Comparison of ENCODE assay signal across 20 cellular contexts in genomic region chr4:6009452-6009851, GRCh38. TPM values are rescaled to one million over a fixed set of nuclear protein-coding genes. Genes with fewer than 3 reads are reported as not detected.
"Had no signal": no experiment of that assay in that cellular context is flagged by ENCODE, and none has a peak within 500 bp of the region (broad histone marks: within the 10 kb centered on the region; RNA-seq: fewer than 3 reads in every experiment).

No MANE protein-coding gene starts in this region.

- H3K9me3 Mint-ChIP-seq: nephron; stimulated activated naive B cell treated with anti-CD40 and anti-IgM and Interleukin-4, amounts not matched to agents 10 μg/mL and 1 μg/mL and 100 μg/mL, for 72 hours; type B pancreatic cell had no signal

- H3K36me3 ChIP-seq: colonic mucosa, left ventricle myocardium inferior, lower lobe of right lung, stomach, thyroid gland had no signal

- H3K4me2 ChIP-seq: hepatocyte had no signal

- H3K4me3 ChIP-seq: colonic mucosa, hepatocyte, left ventricle myocardium inferior, lower lobe of right lung, skin epidermis, stomach, thyroid gland had no signal

- H3K4me1 Mint-ChIP-seq: nephron had no signal

- H3K27ac Mint-ChIP-seq: memory B cell; nephron; stimulated activated naive B cell treated with anti-CD40 and anti-IgM and Interleukin-4, amounts not matched to agents 10 μg/mL and 1 μg/mL and 100 μg/mL, for 72 hours; type B pancreatic cell had no signal

- ATAC-seq: left cardiac atrium; lower lobe of right lung; sciatic nerve; stimulated activated naive B cell treated with anti-CD40 and anti-IgM and Interleukin-4, amounts not matched to agents 10 μg/mL and 1 μg/mL and 100 μg/mL, for 72 hours had no signal

- H3K9me3 ChIP-seq: colonic mucosa, left ventricle myocardium inferior, lower lobe of right lung, stomach, thyroid gland had no signal

- H3K36me3 Mint-ChIP-seq: memory B cell; stimulated activated naive B cell treated with anti-CD40 and anti-IgM and Interleukin-4, amounts not matched to agents 10 μg/mL and 1 μg/mL and 100 μg/mL, for 72 hours; type B pancreatic cell had no signal

- H3K27me3 ChIP-seq: colonic mucosa, thyroid gland had no signal

- H3K27ac ChIP-seq: colonic mucosa, hepatocyte, left ventricle myocardium inferior, lower lobe of right lung, skin epidermis, stomach, thyroid gland had no signal

- H3K4me3 Mint-ChIP-seq: memory B cell; nephron; stimulated activated naive B cell treated with anti-CD40 and anti-IgM and Interleukin-4, amounts not matched to agents 10 μg/mL and 1 μg/mL and 100 μg/mL, for 72 hours; type B pancreatic cell had no signal

- DNase-seq: colonic mucosa; dermis blood vessel endothelial cell; foreskin melanocyte; left cardiac atrium; left ventricle myocardium inferior; lower lobe of right lung; midbrain; stimulated activated CD4-positive, alpha-beta T cell treated with anti-CD3 and anti-CD28 coated beads, Interleukin-2, amount 100 ng/mL, for 24 hours; stimulated activated CD4-positive, alpha-beta T cell treated with anti-CD3 and anti-CD28 coated beads, Interleukin-4, amount 100 ng/mL, for 4 hours; stimulated activated naive B cell treated with anti-CD40 and anti-IgM and Interleukin-4, amounts not matched to agents 10 μg/mL and 1 μg/mL and 100 μg/mL, for 72 hours; stomach; substantia nigra; thyroid gland had no signal

- H3K4me1 ChIP-seq: colonic mucosa, left ventricle myocardium inferior, lower lobe of right lung had no signal

RNA-seq across cellular contexts. Expression of gene C4orf50, which starts 8.8 kb away (rescaled TPM):
- total RNA-seq: hepatocyte, left ventricle myocardium inferior, pulmonary artery endothelial cell had no signal
- polyA plus RNA-seq: hepatocyte had no signal
